ENCODE assay signal across 20 cellular contexts in genomic region chr15:56341201-56341600, GRCh38. TPM values are rescaled to one million over a fixed set of nuclear protein-coding genes. Genes with fewer than 3 reads are reported as not detected.
DNase-seq lines count a peak whose midpoint lies in the region; ATAC-seq, FAIRE-seq and TF ChIP-seq lines count a peak whose summit lies in the region.
"Had no signal": no experiment of that assay in that cellular context is flagged by ENCODE, and none has a peak within 500 bp of the region (broad histone marks: within the 10 kb centered on the region; RNA-seq: fewer than 3 reads in every experiment).

No MANE protein-coding gene starts in this region.

- no peaks in the 10 kb centered on the region for H4K20me1 ChIP-seq in GM23248 (ENCODE audit: insufficient read depth)

- H3K27me3 ChIP-seq in GM23248 (replicated peaks; ENCODE audit: insufficient read depth), result no peaks in the 10 kb centered on the region
- no peaks in the 10 kb centered on the region for H3K27me3 ChIP-seq in bronchial epithelial cell (ENCODE audit: control insufficient read depth, insufficient read depth, low read length)

- H3K9me3 ChIP-seq in GM23248 (ENCODE audit: low read depth), result no peaks in the 10 kb centered on the region
- H3K9me3 ChIP-seq: SK-N-SH had no signal

- FAIRE-seq in bronchial epithelial cell (lab: Jason Lieb, UNC), result no peak
- FAIRE-seq: A204.1, G401.6 had no signal

- WGBS in GM23248 (ENCODE audit: low coverage in 1 of 2, low lambda C conversion rate in 2 of 2, missing lambda C conversion rate in 2 of 2), 2 experiments, result 51 to 62% methylated on average over 3 of the region's 3 CpGs

- in situ Hi-C loops in GM23248 (cut with MboI) (no loop called here), GM13976 (cut with MboI; ENCODE audit: low sequenced_read_pairs, unreplicated experiment) (no loop called here)

- no peaks in the 10 kb centered on the region for H3K9me2 ChIP-seq in GM23248 (ENCODE audit: insufficient read depth)
- H3K9me2 ChIP-seq: SK-N-SH had no signal

- no peaks in the 10 kb centered on the region for H3K79me2 ChIP-seq in GM23248 (ENCODE audit: insufficient read depth)

- H3K27ac ChIP-seq in GM23248, result no peak overlapping the region
- H3K27ac ChIP-seq: C4-2B had no signal

- no peaks in the 10 kb centered on the region for H3K36me3 ChIP-seq in GM23248 (ENCODE audit: low read depth)
- H3K36me3 ChIP-seq in bronchial epithelial cell (ENCODE audit: control insufficient read depth, insufficient read depth, low read length), result no peaks in the 10 kb centered on the region

- H3K9ac ChIP-seq in GM23248, result no peak overlapping the region
- H3K9ac ChIP-seq: SK-N-SH had no signal

- H3F3A ChIP-seq in GM23248 (ENCODE audit: insufficient read depth), result no peaks in the 10 kb centered on the region

- no peak overlapping the region for H3K4me2 ChIP-seq in GM23248 (ENCODE audit: unreplicated experiment)
- H3K4me2 ChIP-seq: SK-N-SH had no signal

- DNase-seq in GM23248 (peak; percentile 16), RPMI7951 (ENCODE audit: low read depth) (peak; percentile 25), bronchial epithelial cell (ENCODE audit: low read depth) (peak; percentile 62), kidney tubule cell (ENCODE audit: low spot score) (peak; percentile 17), DMS 273 treated with DMSO at 0.1 percent for 48 hours (lab: John Stamatoyannopoulos, UW) (no peak), retina (no peak), GM13976 (ENCODE audit: low spot score) (no peak)
- DNase-seq: IMR-90; NCI-H146; NCI-H2227 treated with DMSO at 0.1 percent for 48 hours; NCI-H526 treated with DMSO at 0.1 percent for 48 hours; NK-92 treated with Interleukin-12 subunit alpha and Interleukin-12 subunit beta, amount 100 ng/mL, for 24 hours; OCI-M1; SK-N-SH had no signal

- no peaks in the 10 kb centered on the region for H3K4me1 ChIP-seq in GM23248 (ENCODE audit: insufficient read depth)

- no peak for ATAC-seq in HG03457 (IDR thresholded peaks at IDR 0.05; ENCODE audit: unreplicated experiment)
- ATAC-seq: HCT116, Right ventricle myocardium inferior had no signal

- H3K4me3 ChIP-seq in GM23248 (no peak overlapping the region), bronchial epithelial cell (ENCODE audit: low read depth, low read length) (no peak overlapping the region)

- no peak for TF ChIP-seq CTCF in bronchial epithelial cell (IDR thresholded peaks at IDR 0.05; ENCODE audit: insufficient read depth, low read length, severe bottlenecking)
- no peak for TF ChIP-seq CTCF in GM13976 (IDR thresholded peaks at IDR 0.05; ENCODE audit: borderline replicate concordance, control extremely low read depth, extremely low read depth, insufficient read depth, missing control alignments)

- no peak overlapping the region for H2AFZ ChIP-seq in GM23248

RNA-seq across cellular contexts. Expression of gene TEX9, which starts 24.0 kb away (rescaled TPM):
- 3.7 and 4.3 TPM in 2 replicates for total RNA-seq in GM23248 (2014; rRNA removed; shearing (Covaris generic))
- polyA plus RNA-seq in GM23248 (2016; fragmentation: Nextera tagmentation; extraction: Ambion mirVana), result 3.5 and 3.6 TPM in 2 replicates
- 4.9 and 5.4 TPM in 2 replicates for total RNA-seq in RPMI7951 (2014; rRNA removed; shearing (Covaris generic))
- total RNA-seq in bronchial epithelial cell, result 2.6 and 3.6 TPM in 2 replicates

Comparison
In these comparisons a context has a peak if more than half of its experiments do, and no peak if none do; other contexts are left out.
1. DNase-seq: peak in GM23248 (single experiment), RPMI7951 (single experiment), bronchial epithelial cell (single experiment) and kidney tubule cell (single experiment); none in DMS 273 treated with DMSO at 0.1 percent for 48 hours (single experiment), retina (single experiment) and GM13976 (single experiment).